ENCODE assay signal across 8 cellular contexts in genomic region chr3:150384517-150385212, GRCh38. TPM values are rescaled to one million over a fixed set of nuclear protein-coding genes. Genes with fewer than 3 reads are reported as not detected.
DNase-seq lines count a peak whose midpoint lies in the region; ATAC-seq and TF ChIP-seq lines count a peak whose summit lies in the region.

No MANE protein-coding gene starts in this region.

- peak overlapping the region; percentile 16 for H3K4me3 ChIP-seq in OCI-LY7 (ENCODE audit: low read depth, low read length, poor library complexity, severe bottlenecking)
- H3K4me3 ChIP-seq in PC-9, result no peak overlapping the region

- H3K9me3 ChIP-seq in OCI-LY7 (ENCODE audit: low read length) (no peaks in the 10 kb centered on the region), PC-9 (ENCODE audit: insufficient read depth, low read depth) (no peaks in the 10 kb centered on the region)

- ATAC-seq in GM18909 (IDR thresholded peaks at IDR 0.05; ENCODE audit: poor library complexity, unreplicated experiment) (peak; percentile 99), HG02938 (IDR thresholded peaks at IDR 0.05; ENCODE audit: unreplicated experiment) (peak; percentile 100)

- peak overlapping the region; percentile 49 for H3K4me2 ChIP-seq in OCI-LY7 (ENCODE audit: low read length)
- H3K4me2 ChIP-seq in PC-9, result no peak overlapping the region

- intact Hi-C loops in OCI-LY7 (cut with micrococcal nuclease; ENCODE audit: unreplicated experiment) (no loop called here), PC-9 (cut with micrococcal nuclease; ENCODE audit: unreplicated experiment) (no loop called here)

- peak; percentile 83 for DNase-seq in OCI-LY7 (ENCODE audit: low spot score)
- peak; percentile 30 for DNase-seq in activated naive CD4-positive, alpha-beta T cell treated with Interleukin-2 at 50 U/mL for 16 hours
- peak; percentile 64 for DNase-seq in iPS-NIHi7 (ENCODE audit: extremely low spot score)
- peak; percentile 20 for DNase-seq in stimulated activated CD8-positive, alpha-beta memory T cell treated with anti-CD3 and anti-CD28 coated beads, Interleukin-12 subunit alpha, Interleukin-12 subunit beta, amount 100 ng/mL, for 1 hour (ENCODE audit: low read depth)
- DNase-seq in NCI-H2171 (lab: John Stamatoyannopoulos, UW), result no peak
- no peak for DNase-seq in PC-9

- H3K36me3 ChIP-seq in OCI-LY7 (ENCODE audit: insufficient read depth, low read length) (no peaks in the 10 kb centered on the region), PC-9 (ENCODE audit: low read depth) (no peaks in the 10 kb centered on the region)

- no peaks in the 10 kb centered on the region for H3K27me3 ChIP-seq in PC-9 (ENCODE audit: insufficient read depth, low read depth)

- POLR2A ChIA-PET in OCI-LY7 (lab: Charles Lee) (interaction anchor here (1.0 to 2.3 kb wide), 6 partner anchors 10 to 31 kb away, joined by 3 to 16 read pairs (median 6); partner anchors contain the start of gene TSC22D2), PC-9 (lab: Charles Lee; ENCODE audit: unreplicated experiment) (no interaction called here)

- CTCF ChIA-PET in OCI-LY7 (lab: Charles Lee; ENCODE audit: unreplicated experiment), result interaction anchor here (1.0 kb wide), 1 partner anchor 22 kb away, joined by 3 read pairs; no protein-coding TSS in a partner anchor
- CTCF ChIA-PET in PC-9 (lab: Charles Lee), result no interaction called here

- no peaks in the 10 kb centered on the region for H3K9me2 ChIP-seq in OCI-LY7 (ENCODE audit: insufficient read depth, low read length)
- H3K9me2 ChIP-seq in PC-9 (ENCODE audit: insufficient read depth), result no peaks in the 10 kb centered on the region

- TF ChIP-seq CTCF in OCI-LY7 (conservative IDR thresholded peaks at IDR 0.05; ENCODE audit: low read length) (peak; percentile 69), PC-9 (conservative IDR thresholded peaks at IDR 0.05) (no peak)

- BruUV-seq in OCI-LY7 (replicated peaks; lab: Mats Ljungman, UMichigan) (no TSS peak), PC-9 (replicated peaks; lab: Mats Ljungman, UMichigan) (no TSS peak)

- H4K20me1 ChIP-seq in OCI-LY7 (ENCODE audit: insufficient read depth, low read length) (no peaks in the 10 kb centered on the region), PC-9 (ENCODE audit: insufficient read depth) (no peaks in the 10 kb centered on the region)

- H2AFZ ChIP-seq in OCI-LY7 (ENCODE audit: low read length) (peak overlapping the region; percentile 89), PC-9 (no peak overlapping the region)

- H3K79me2 ChIP-seq in OCI-LY7 (ENCODE audit: insufficient read depth, low read depth, low read length) (no peaks in the 10 kb centered on the region), PC-9 (ENCODE audit: low read depth) (no peaks in the 10 kb centered on the region)

- H3K27ac ChIP-seq in OCI-LY7 (ENCODE audit: low read depth, low read length, poor library complexity, severe bottlenecking) (peak overlapping the region; percentile 27), PC-9 (no peak overlapping the region)

- H3K4me1 ChIP-seq in OCI-LY7 (ENCODE audit: insufficient read depth, low read length, poor library complexity, severe bottlenecking), result peaks cover 19% of the 10 kb centered on the region
- no peaks in the 10 kb centered on the region for H3K4me1 ChIP-seq in PC-9 (replicated peaks; ENCODE audit: insufficient read depth)

- H3F3A ChIP-seq in PC-9 (ENCODE audit: insufficient read depth, low read depth), result no peaks in the 10 kb centered on the region

RNA-seq across cellular contexts. Expression of gene TSC22D2, which starts 23.4 kb away (rescaled TPM):
- total RNA-seq in OCI-LY7 (2014; rRNA removed; shearing (Covaris generic)), result 5.9 and 6.2 TPM in 2 replicates
- total RNA-seq in OCI-LY7 (2022) (24.2 and 24.9 TPM in 2 replicates), PC-9 (2021) (20.5 and 32.0 TPM in 2 replicates)

Comparison
In these comparisons a context has a peak if more than half of its experiments do, and no peak if none do; other contexts are left out.
1. DNase-seq: peak in OCI-LY7 (single experiment), activated naive CD4-positive, alpha-beta T cell treated with Interleukin-2 at 50 U/mL for 16 hours (single experiment), iPS-NIHi7 (single experiment) and stimulated activated CD8-positive, alpha-beta memory T cell treated with anti-CD3 and anti-CD28 coated beads, Interleukin-12 subunit alpha, Interleukin-12 subunit beta, amount 100 ng/mL, for 1 hour (single experiment); none in NCI-H2171 (single experiment) and PC-9 (0 of 2).